In genomic region chrX:120561634-120562568, GRCh38 we compare ENCODE assay signal across 7 cellular contexts. TPM values are rescaled to one million over a fixed set of nuclear protein-coding genes. Genes with fewer than 3 reads are reported as not detected.
DNase-seq lines count a peak whose midpoint lies in the region; ATAC-seq and TF ChIP-seq lines count a peak whose summit lies in the region.

No MANE protein-coding gene starts in this region.

- H3K9me2 ChIP-seq in hepatocyte (replicated peaks; ENCODE audit: insufficient read depth): no peaks in the 10 kb centered on the region

- H3K4me3 Mint-ChIP-seq in stimulated activated effector memory CD8-positive, alpha-beta T cell treated with anti-CD3 and anti-CD28 coated beads, Interleukin-12 subunit alpha, Interleukin-12 subunit beta, amount 100 ng/mL, for 72 hours: peak overlapping the region; percentile 96

- peak overlapping the region; percentile 95 for H3K27ac Mint-ChIP-seq in stimulated activated effector memory CD8-positive, alpha-beta T cell treated with anti-CD3 and anti-CD28 coated beads, Interleukin-12 subunit alpha, Interleukin-12 subunit beta, amount 100 ng/mL, for 72 hours

- H3K9me3 Mint-ChIP-seq in stimulated activated effector memory CD8-positive, alpha-beta T cell treated with anti-CD3 and anti-CD28 coated beads, Interleukin-12 subunit alpha, Interleukin-12 subunit beta, amount 100 ng/mL, for 72 hours: no peaks in the 10 kb centered on the region

- peak overlapping the region; percentile 76 for H3K4me2 ChIP-seq in hepatocyte

- WGBS in hepatocyte (ENCODE audit: low lambda C conversion rate, missing lambda C conversion rate): 46% methylated on average over 9 of the region's 12 CpGs

- H3K9me3 ChIP-seq in HEK293 (ENCODE audit: control insufficient read depth, insufficient read depth, low read depth, low read length) (no peaks in the 10 kb centered on the region), WERI-Rb-1 (ENCODE audit: severe bottlenecking) (no peaks in the 10 kb centered on the region), hepatocyte (ENCODE audit: low read depth) (no peaks in the 10 kb centered on the region)

- POLR2A ChIA-PET in HEK293 (lab: Yijun Ruan, JAX): interaction anchor here (0.6 to 2.5 kb wide), 12 partner anchors 9 to 770 kb away, joined by 3 to 37 read pairs (median 6); partner anchors contain the start of genes C1GALT1C1, MCTS1 and RPL39

- ATAC-seq in stimulated activated effector memory CD8-positive, alpha-beta T cell treated with anti-CD3 and anti-CD28 coated beads, Interleukin-12 subunit alpha, Interleukin-12 subunit beta, amount 100 ng/mL, for 72 hours: no peak
- ATAC-seq in GM21367 (IDR thresholded peaks at IDR 0.05; ENCODE audit: unreplicated experiment) (no peak), GM19397 (IDR thresholded peaks at IDR 0.05; ENCODE audit: unreplicated experiment) (no peak)

- CTCF ChIA-PET in HEK293 (lab: Yijun Ruan, JAX): interaction anchor here (0.6 kb wide), 2 partner anchors 59 to 76 kb away, joined by 3 read pairs; no protein-coding TSS in a partner anchor

- peaks cover 7% of the 10 kb centered on the region for H3K4me1 Mint-ChIP-seq in stimulated activated effector memory CD8-positive, alpha-beta T cell treated with anti-CD3 and anti-CD28 coated beads, Interleukin-12 subunit alpha, Interleukin-12 subunit beta, amount 100 ng/mL, for 72 hours

- H4K20me1 ChIP-seq in hepatocyte (ENCODE audit: insufficient read depth, poor library complexity, severe bottlenecking): peaks cover 8% of the 10 kb centered on the region

- H3K4me1 ChIP-seq in HEK293 (ENCODE audit: control insufficient read depth, insufficient read depth, low read length): no peaks in the 10 kb centered on the region
- H3K4me1 ChIP-seq in hepatocyte (ENCODE audit: insufficient read depth): peaks cover 4% of the 10 kb centered on the region

- TF ChIP-seq CTCF in HEK293 (tag by site-specific recombination; IDR thresholded peaks at IDR 0.05) (no peak), WERI-Rb-1 (IDR thresholded peaks at IDR 0.05; ENCODE audit: low read depth, low read length) (no peak), hepatocyte (IDR thresholded peaks at IDR 0.05; ENCODE audit: poor library complexity) (no peak)

- peaks cover 28% of the 10 kb centered on the region for H3K79me2 ChIP-seq in hepatocyte

- H3K4me3 ChIP-seq in HEK293 (ENCODE audit: low read depth, low read length) (peak overlapping the region; percentile 32), WERI-Rb-1 (ENCODE audit: low read depth, low read length) (peak overlapping the region; percentile 75), hepatocyte (peak overlapping the region; percentile 31)

- DNase-seq in WERI-Rb-1: no peak
- DNase-seq in hepatocyte (ENCODE audit: low spot score): no peak
- DNase-seq in stimulated activated effector memory CD8-positive, alpha-beta T cell treated with anti-CD3 and anti-CD28 coated beads, Interleukin-12 subunit alpha, Interleukin-12 subunit beta, amount 100 ng/mL, for 72 hours (ENCODE audit: low spot score in 2 of 2): no peak
- DNase-seq in RKO (ENCODE audit: low spot score): no peak

- no peak overlapping the region for H2AFZ ChIP-seq in hepatocyte

- peaks cover 23% of the 10 kb centered on the region for H3K36me3 Mint-ChIP-seq in stimulated activated effector memory CD8-positive, alpha-beta T cell treated with anti-CD3 and anti-CD28 coated beads, Interleukin-12 subunit alpha, Interleukin-12 subunit beta, amount 100 ng/mL, for 72 hours

- 0 out of 2 replicates have a peak overlapping the region, but pooled peaks have one; percentile 48 for H3K27ac ChIP-seq in HEK293 (ENCODE audit: extremely low read depth, low read depth, low read length)
- H3K27ac ChIP-seq in WERI-Rb-1: peak overlapping the region; percentile 99
- peak overlapping the region; percentile 99 for H3K27ac ChIP-seq in hepatocyte

- H3K27me3 ChIP-seq in WERI-Rb-1 (ENCODE audit: insufficient read depth, low read depth, severe bottlenecking) (no peaks in the 10 kb centered on the region), hepatocyte (no peaks in the 10 kb centered on the region)

- peaks cover 0 to 10% of the 10 kb centered on the region in 2 experiments; a peak in 2 of 3 replicates for H3K36me3 ChIP-seq in HEK293 (ENCODE audit: control insufficient read depth in 2 of 2, insufficient read depth in 1 of 2, low read length in 2 of 2)
- H3K36me3 ChIP-seq in WERI-Rb-1: peaks cover 5% of the 10 kb centered on the region; the same call in 1 of the 2 replicates
- H3K36me3 ChIP-seq in hepatocyte (replicated peaks; ENCODE audit: insufficient read depth, low read depth): no peaks in the 10 kb centered on the region

TF ChIP-seq in HEK293, 187 proteins besides CTCF, POLR2A, EP300 and RAD21 (continues in another document):
- TF ChIP-seq WT1 (tag by site-specific recombination; IDR thresholded peaks at IDR 0.05) (peak; percentile 87), ZXDB (tag by site-specific recombination; IDR thresholded peaks at IDR 0.05) (no peak), ZNF341 (tag by site-specific recombination; IDR thresholded peaks at IDR 0.05; ENCODE audit: low read depth) (peak; percentile 85), ZNF23 (tag by site-specific recombination; IDR thresholded peaks at IDR 0.05; ENCODE audit: borderline replicate concordance) (no peak), ZNF324 (tag by site-specific recombination; IDR thresholded peaks at IDR 0.05) (no peak), SP3 (tag by site-specific recombination; IDR thresholded peaks at IDR 0.05) (peak; percentile 30), ZNF521 (tag by site-specific recombination; IDR thresholded peaks at IDR 0.05) (no peak), GFI1B (tag by site-specific recombination; IDR thresholded peaks at IDR 0.05) (no peak), TSHZ1 (tag by site-specific recombination; IDR thresholded peaks at IDR 0.05; ENCODE audit: borderline replicate concordance) (no peak), ZBTB48 (tag by site-specific recombination; IDR thresholded peaks at IDR 0.05) (peak; percentile 94), ZNF513 (tag by site-specific recombination; IDR thresholded peaks at IDR 0.05) (peak; percentile 79), MZF1 (tag by site-specific recombination; IDR thresholded peaks at IDR 0.05; ENCODE audit: borderline replicate concordance) (no peak), ZNF138 (tag by site-specific recombination; IDR thresholded peaks at IDR 0.05; ENCODE audit: borderline replicate concordance) (no peak), ZNF26 (tag by site-specific recombination; IDR thresholded peaks at IDR 0.05) (no peak), ZNF426 (tag by site-specific recombination; IDR thresholded peaks at IDR 0.05) (no peak), ZNF174 (tag by site-specific recombination; IDR thresholded peaks at IDR 0.05) (no peak), ZNF366 (tag by site-specific recombination; conservative IDR thresholded peaks at IDR 0.05) (peak; percentile 87), ZNF335 (tag by site-specific recombination; conservative IDR thresholded peaks at IDR 0.05) (peak; percentile 55; the same call in 1 of the 2 replicates), ZNF548 (tag by site-specific recombination; IDR thresholded peaks at IDR 0.05) (no peak)

RNA-seq across cellular contexts. Expression of gene CUL4B, which starts 1.1 kb away (rescaled TPM):
- 46.4 and 50.5 TPM in 2 replicates for total RNA-seq in hepatocyte
- 15.5 and 16.9 TPM in 2 replicates for polyA plus RNA-seq in hepatocyte

RNA-seq across cellular contexts. Expression of gene MCTS1, which starts 42.0 kb away (rescaled TPM):
- 44.6 and 46.0 TPM in 2 replicates for total RNA-seq in hepatocyte
- polyA plus RNA-seq in hepatocyte: 66.5 and 72.6 TPM in 2 replicates

Comparison
In these comparisons a context has a peak if more than half of its experiments do, and no peak if none do; other contexts are left out.
1. H3K27ac ChIP-seq: peak in every context shown above with its lines; median percentile 99 in WERI-Rb-1; 99 in hepatocyte; 48 in HEK293.